8 cellular contexts compared by ENCODE assay signal in genomic region chr19:49119411-49120324, GRCh38. TPM values are rescaled to one million over a fixed set of nuclear protein-coding genes. Genes with fewer than 3 reads are reported as not detected.
A peak's percentile ranks its signal among the peaks of the same experiment; 100 is the strongest.
DNase-seq lines count a peak whose midpoint lies in the region; ATAC-seq and TF ChIP-seq lines count a peak whose summit lies in the region.

TSS of gene PPFIA3 (plus strand) at chr19:49119544. CDS start at chr19:49127874, 8,330 bp downstream.

- peak within 1 kb of the TSS; percentile 92 for H3K4me3 ChIP-seq in BJ (ENCODE audit: low read depth, low read length)

- TF ChIP-seq CTCF in BJ (IDR thresholded peaks at IDR 0.05; ENCODE audit: insufficient read depth, low read depth, low read length): no peak

- ATAC-seq in GM19397 (IDR thresholded peaks at IDR 0.05; ENCODE audit: unreplicated experiment) (no peak), HG02678 (IDR thresholded peaks at IDR 0.05; ENCODE audit: unreplicated experiment) (no peak)

- POLR2A ChIA-PET in BJ (lab: Charles Lee): no interaction called here

- peaks cover 4% of the 10 kb centered on the region; the same call in 1 of the 2 replicates for H3K27me3 ChIP-seq in BJ (ENCODE audit: control insufficient read depth, insufficient read depth, low read length)

- CTCF ChIA-PET in BJ (lab: Yijun Ruan, JAX): interaction anchor here (0.8 to 2.8 kb wide), 4 partner anchors 15 to 78 kb away, joined by 3 to 9 read pairs (median 4); no protein-coding TSS in a partner anchor

- H3K36me3 ChIP-seq in BJ (ENCODE audit: control insufficient read depth, insufficient read depth, low read length): no peaks in the 10 kb centered on the region

- DNase-seq in BJ (ENCODE audit: low read depth) (no peak), HT1080 (ENCODE audit: low read depth) (peak; percentile 43), fibroblast of gingiva (ENCODE audit: low read depth) (peak; percentile 47), myocyte (ENCODE audit: low read depth) (peak; percentile 72), NOMO-1 treated with dmso at 0.1 percent for 144 hours (lab: John Stamatoyannopoulos, UW; ENCODE audit: unreplicated experiment) (no peak)
- DNase-seq in activated CD8-positive, alpha-beta memory T cell treated with anti-CD3 and anti-CD28 coated beads, Interleukin-2, amount 50 U/mL, for 48 hours: peak; percentile 69

RNA-seq across cellular contexts. Expression of gene PPFIA3, which starts in this region (rescaled TPM):
- 0.75 and 1.4 TPM in 2 replicates for polyA plus RNA-seq in BJ (2011; rRNA removed)
- polyA minus RNA-seq in BJ (2011; rRNA and poly(A)+ RNA removed): 0.76 and 1.5 TPM in 2 replicates
- total RNA-seq in HT1080 (2014; rRNA removed; shearing (Covaris generic)): 5.0 and 9.3 TPM in 2 replicates
- 3.7 and 6.9 TPM in 2 replicates for polyA plus RNA-seq in HT1080 (2015; cell fraction: cytosol; rRNA removed)
- polyA plus RNA-seq in HT1080 (2015; cell fraction: nucleus; rRNA removed): 7.1 and 9.7 TPM in 2 replicates
- 10.2 and 12.5 TPM in 2 replicates for total RNA-seq in myocyte
- polyA plus RNA-seq in myocyte (2012): 6.2 TPM

Comparison
In these comparisons a context has a peak if more than half of its experiments do, and no peak if none do; other contexts are left out.
1. DNase-seq: peak in HT1080 (single experiment), activated CD8-positive, alpha-beta memory T cell treated with anti-CD3 and anti-CD28 coated beads, Interleukin-2, amount 50 U/mL, for 48 hours (single experiment), fibroblast of gingiva (single experiment) and myocyte (single experiment); none in BJ (single experiment) and NOMO-1 treated with dmso at 0.1 percent for 144 hours (single experiment).